In the genomic region with DNA sequence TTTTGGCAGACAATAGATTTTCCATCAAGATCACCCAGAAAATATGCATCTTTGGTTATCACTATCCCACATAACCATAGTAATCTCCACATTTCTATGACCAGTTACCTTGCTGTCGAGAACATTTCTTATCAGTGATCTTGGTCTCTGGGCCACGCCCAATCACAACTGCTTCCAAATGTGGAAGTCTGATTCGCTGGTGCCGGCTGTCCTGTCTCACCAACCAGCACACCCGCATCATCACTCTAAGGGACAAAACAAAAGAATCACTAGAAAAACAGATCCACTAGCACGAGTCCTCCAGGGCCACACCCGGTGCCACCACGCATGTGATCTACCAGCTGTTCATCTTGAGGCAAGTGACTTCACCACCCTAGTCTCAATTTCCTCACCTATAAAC, we compare ENCODE assay signal across 18 cellular contexts. TPM values are rescaled to one million over a fixed set of nuclear protein-coding genes. Genes with fewer than 3 reads are reported as not detected.
DNase-seq lines count a peak whose midpoint lies in the region; ATAC-seq and TF ChIP-seq lines count a peak whose summit lies in the region.
"Had no signal": no experiment of that assay in that cellular context is flagged by ENCODE, and none has a peak within 500 bp of the region (broad histone marks: within the 10 kb centered on the region; RNA-seq: fewer than 3 reads in every experiment).

No MANE protein-coding gene starts in this region.

- H3K27ac Mint-ChIP-seq in osteocyte (ENCODE audit: unreplicated experiment): peak overlapping the region; percentile 20

- H3K4me1 Mint-ChIP-seq in osteocyte (ENCODE audit: unreplicated experiment): no peaks in the 10 kb centered on the region

- ATAC-seq in GM18861 (IDR thresholded peaks at IDR 0.05; ENCODE audit: unreplicated experiment) (no peak), HG03342 (IDR thresholded peaks at IDR 0.05; ENCODE audit: unreplicated experiment) (no peak)
- ATAC-seq: PC-3 had no signal

- H3K4me3 Mint-ChIP-seq in osteocyte (ENCODE audit: unreplicated experiment): no peak overlapping the region
- H3K4me3 Mint-ChIP-seq: CD14-positive monocyte had no signal

- peaks cover 25% of the 10 kb centered on the region for H3K36me3 Mint-ChIP-seq in osteocyte (ENCODE audit: unreplicated experiment)

- TF ChIP-seq CTCF in osteocyte (IDR thresholded peaks at IDR 0.05): no peak

- H3K9me3 Mint-ChIP-seq in osteocyte (ENCODE audit: unreplicated experiment): no peaks in the 10 kb centered on the region
- H3K9me3 Mint-ChIP-seq: CD14-positive monocyte had no signal

- DNase-seq in activated CD4-positive, alpha-beta T cell treated with anti-CD3 and anti-CD28 coated beads for 48 hours: peak; percentile 4
- no peak for DNase-seq in activated CD4-positive, alpha-beta T cell treated with anti-CD3 and anti-CD28 coated beads, Interleukin-2, amount 50 U/mL, for 48 hours
- peak in 70 of 76 experiments; percentile 11 to 87 (median 64) for DNase-seq in HUDEP-2 (lab: John Stamatoyannopoulos, UW; ENCODE audit: unreplicated experiment in 76 of 76)
- peak; percentile 6 for DNase-seq in amniotic epithelial cell (ENCODE audit: low read depth)
- no peak for DNase-seq in osteocyte (ENCODE audit: extremely low spot score, unreplicated experiment)
- DNase-seq in activated CD8-positive, alpha-beta memory T cell treated with anti-CD3 and anti-CD28 coated beads for 24 hours: no peak
- DNase-seq: 8988T, Caco-2, DMS53, HCEC 1CT, NCI-H1048, NCI-H2107, NCI-H345, NCI-H69, PC-3 had no signal

- H3K27me3 Mint-ChIP-seq in osteocyte (ENCODE audit: unreplicated experiment): no peaks in the 10 kb centered on the region

RNA-seq across cellular contexts. Expression of a gene that starts 11.8 kb away (rescaled TPM):
- 29.8 and 31.8 TPM in 2 replicates for total RNA-seq in osteocyte

RNA-seq across cellular contexts. Expression of a gene that starts 35.4 kb away (rescaled TPM):
- total RNA-seq in osteocyte: 132 and 139 TPM in 2 replicates

Comparison
In these comparisons a context has a peak if more than half of its experiments do, and no peak if none do; other contexts are left out.
1. DNase-seq: peak in activated CD4-positive, alpha-beta T cell treated with anti-CD3 and anti-CD28 coated beads for 48 hours (single experiment), HUDEP-2 (70 of 76) and amniotic epithelial cell (single experiment); none in activated CD4-positive, alpha-beta T cell treated with anti-CD3 and anti-CD28 coated beads, Interleukin-2, amount 50 U/mL, for 48 hours (0 of 2), osteocyte (single experiment) and activated CD8-positive, alpha-beta memory T cell treated with anti-CD3 and anti-CD28 coated beads for 24 hours (single experiment).